In the genomic region with DNA sequence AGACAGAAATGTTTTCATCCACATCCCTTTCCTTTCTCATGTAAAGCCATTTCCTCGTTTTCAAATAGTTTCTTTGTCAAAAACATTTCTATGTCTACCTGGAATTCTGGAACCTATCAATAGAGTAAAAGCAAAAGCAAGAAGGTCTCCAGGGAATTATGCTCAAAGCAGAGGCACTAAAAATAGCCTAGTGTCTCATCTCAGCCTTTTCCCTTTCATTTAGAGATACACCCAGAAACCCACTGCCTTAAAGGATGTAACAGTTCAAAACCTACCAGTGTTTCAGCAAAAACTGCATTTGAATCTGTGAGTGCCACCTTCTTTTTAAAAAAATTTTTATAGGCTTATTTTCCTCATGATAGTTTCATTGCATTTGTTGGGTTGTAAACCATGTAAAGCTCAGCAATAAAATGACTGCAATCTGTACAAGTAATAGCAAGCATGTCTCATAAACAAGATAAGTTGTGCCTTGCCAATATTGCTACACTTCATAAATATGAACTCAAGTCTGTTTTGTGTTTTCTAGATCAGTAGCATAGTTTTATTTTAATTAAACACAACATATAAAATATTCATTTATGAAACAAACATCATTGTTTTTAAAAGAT, we compare ENCODE assay signal across 26 cellular contexts.
DNase-seq lines count a peak whose midpoint lies in the region; ATAC-seq, FAIRE-seq and TF ChIP-seq lines count a peak whose summit lies in the region.
"Had no signal": no experiment of that assay in that cellular context is flagged by ENCODE, and none has a peak within 500 bp of the region (broad histone marks: within the 10 kb centered on the region; RNA-seq: fewer than 3 reads in every experiment).

No MANE protein-coding gene starts in this region.

- no peaks in the 10 kb centered on the region for H4K20me1 ChIP-seq in keratinocyte (ENCODE audit: control insufficient read depth, extremely low read depth, insufficient read depth, low read length)

- no peak for TF ChIP-seq CTCF in keratinocyte (optimal IDR thresholded peaks at IDR 0.05 in 1 of 3, IDR thresholded peaks at IDR 0.05 in 1 of 3, conservative IDR thresholded peaks at IDR 0.05 in 1 of 3; ENCODE audit: extremely low read depth in 1 of 3, insufficient read depth in 2 of 3, low read length in 3 of 3)
- TF ChIP-seq CTCF in mesothelial cell of epicardium (IDR thresholded peaks at IDR 0.05; ENCODE audit: unreplicated experiment): no peak

- H3K27ac Mint-ChIP-seq in stimulated activated memory B cell treated with anti-CD40 and anti-IgM and Interleukin-4, amounts not matched to agents 10 μg/mL and 1 μg/mL and 100 μg/mL, for 72 hours: no peak overlapping the region
- H3K27ac Mint-ChIP-seq in mesothelial cell of epicardium: no peak overlapping the region
- H3K27ac Mint-ChIP-seq: activated CD4-positive, alpha-beta memory T cell treated with anti-CD3 and anti-CD28 coated beads for 36 hours; activated naive CD8-positive, alpha-beta T cell treated with anti-CD3 and anti-CD28 coated beads for 36 hours; activated T-helper 2 cell treated with anti-CD3 and anti-CD28 coated beads, Interferon-gamma antibody, Interleukin-2, Interleukin-4, amounts not matched to agents 10 μg/mL and 5 μg/mL and 100 μg/mL, durations not matched to agents 14 hours and 24 hours and 36 hours had no signal

- H3K9me1 ChIP-seq in keratinocyte (ENCODE audit: control insufficient read depth, extremely low read depth, insufficient read depth, low read length): no peaks in the 10 kb centered on the region

- peak; percentile 60 for DNase-seq in NCI-H2171 treated with DMSO at 0.1 percent for 48 hours (lab: John Stamatoyannopoulos, UW)
- no peak for DNase-seq in keratinocyte (ENCODE audit: low read depth, low spot score)
- no peak for DNase-seq in mesothelial cell of epicardium (ENCODE audit: low spot score in 2 of 2, unreplicated experiment in 2 of 2)
- no peak for DNase-seq in stimulated activated CD8-positive, alpha-beta memory T cell treated with anti-CD3 and anti-CD28 coated beads, Interleukin-4, amount 100 ng/mL, for 48 hours
- DNase-seq in caudate nucleus (lab: John Stamatoyannopoulos, UW): no peak
- DNase-seq: activated CD4-positive, alpha-beta memory T cell treated with anti-CD3 and anti-CD28 coated beads for 36 hours; activated CD4-positive, CD25-positive, alpha-beta regulatory T cell; activated naive CD8-positive, alpha-beta T cell treated with anti-CD3 and anti-CD28 coated beads for 36 hours; central memory CD4-positive, alpha-beta T cell; dermis blood vessel endothelial cell; NCI-H1092 treated with DMSO at 0.1 percent for 48 hours; NCI-H2029; NCI-H446 treated with DMSO at 0.1 percent for 48 hours; nucleus accumbens; SHP77; stimulated activated CD4-positive, alpha-beta T cell treated with anti-CD3 and anti-CD28 coated beads, Interleukin-2, amount 100 ng/mL, for 24 hours; SW 1271 had no signal

- H3K4me1 Mint-ChIP-seq in stimulated activated memory B cell treated with anti-CD40 and anti-IgM and Interleukin-4, amounts not matched to agents 10 μg/mL and 1 μg/mL and 100 μg/mL, for 72 hours: no peaks in the 10 kb centered on the region
- H3K4me1 Mint-ChIP-seq in mesothelial cell of epicardium: peaks cover 3% of the 10 kb centered on the region
- H3K4me1 Mint-ChIP-seq: activated naive CD8-positive, alpha-beta T cell treated with anti-CD3 and anti-CD28 coated beads for 36 hours had no signal

- no peaks in the 10 kb centered on the region for H3K79me2 ChIP-seq in ACC112 (ENCODE audit: control insufficient read depth, insufficient read depth, low read length, unreplicated experiment)
- no peaks in the 10 kb centered on the region for H3K79me2 ChIP-seq in keratinocyte (ENCODE audit: control insufficient read depth, insufficient read depth, low read length)

- H3K36me3 ChIP-seq in ACC112 (ENCODE audit: insufficient read depth, low read length) (no peaks in the 10 kb centered on the region), keratinocyte (ENCODE audit: control insufficient read depth in 2 of 2, extremely low read depth in 1 of 2, insufficient read depth in 2 of 2, low read length in 2 of 2) (no peaks in the 10 kb centered on the region)

- no peaks in the 10 kb centered on the region for H3K27me3 ChIP-seq in ACC112 (ENCODE audit: insufficient read depth, low read length)
- no peaks in the 10 kb centered on the region for H3K27me3 ChIP-seq in keratinocyte (ENCODE audit: control insufficient read depth, extremely low read depth, insufficient read depth, low read length)

- H3K4me3 ChIP-seq in ACC112 (ENCODE audit: low read depth, low read length): no peak overlapping the region
- H3K4me3 ChIP-seq in keratinocyte (ENCODE audit: control insufficient read depth in 2 of 3, extremely low read depth in 1 of 3, insufficient read depth in 2 of 3, low read depth in 1 of 3, low read length in 3 of 3): no peak overlapping the region
- H3K4me3 ChIP-seq: skin epidermis had no signal

- FAIRE-seq in keratinocyte (lab: Jason Lieb, UNC): no peak
- FAIRE-seq: astrocyte, endometrium, H1 had no signal

- dilution Hi-C loops in keratinocyte (cut with MboI; ENCODE audit: extremely low pct_ligation_motif_present, low sequenced_read_pairs): no loop called here

- ATAC-seq in GM18502 (IDR thresholded peaks at IDR 0.05; ENCODE audit: poor library complexity, unreplicated experiment): peak; percentile 52
- no peak for ATAC-seq in stimulated activated memory B cell treated with anti-CD40 and anti-IgM and Interleukin-4, amounts not matched to agents 10 μg/mL and 1 μg/mL and 100 μg/mL, for 72 hours

- H3K9ac ChIP-seq in keratinocyte (ENCODE audit: control insufficient read depth, extremely low read depth, insufficient read depth, low read length): no peak overlapping the region

- no peak overlapping the region for H3K4me3 Mint-ChIP-seq in stimulated activated memory B cell treated with anti-CD40 and anti-IgM and Interleukin-4, amounts not matched to agents 10 μg/mL and 1 μg/mL and 100 μg/mL, for 72 hours
- H3K4me3 Mint-ChIP-seq in mesothelial cell of epicardium: no peak overlapping the region
- H3K4me3 Mint-ChIP-seq: activated CD4-positive, alpha-beta memory T cell treated with anti-CD3 and anti-CD28 coated beads for 36 hours; activated naive CD8-positive, alpha-beta T cell treated with anti-CD3 and anti-CD28 coated beads for 36 hours had no signal

- peaks cover 3% of the 10 kb centered on the region for H3K27me3 Mint-ChIP-seq in stimulated activated memory B cell treated with anti-CD40 and anti-IgM and Interleukin-4, amounts not matched to agents 10 μg/mL and 1 μg/mL and 100 μg/mL, for 72 hours
- no peaks in the 10 kb centered on the region for H3K27me3 Mint-ChIP-seq in mesothelial cell of epicardium (ENCODE audit: low read depth)
- H3K27me3 Mint-ChIP-seq: activated CD4-positive, alpha-beta memory T cell treated with anti-CD3 and anti-CD28 coated beads for 36 hours had no signal

- H3K4me1 ChIP-seq in ACC112 (ENCODE audit: control insufficient read depth, insufficient read depth, low read length, unreplicated experiment) (peaks cover 6% of the 10 kb centered on the region), keratinocyte (ENCODE audit: control insufficient read depth, extremely low read depth, insufficient read depth, low read length) (peaks cover 4% of the 10 kb centered on the region)

- H3K27ac ChIP-seq in ACC112 (ENCODE audit: low read depth, low read length) (no peak overlapping the region), keratinocyte (ENCODE audit: control insufficient read depth, insufficient read depth, low read length) (no peak overlapping the region), caudate nucleus (ENCODE audit: low read depth, low read length) (no peak overlapping the region)
- H3K27ac ChIP-seq: C4-2B had no signal

- H3K4me2 ChIP-seq in keratinocyte (ENCODE audit: control insufficient read depth, extremely low read depth, insufficient read depth, low read depth, low read length): no peak overlapping the region

- H2AFZ ChIP-seq in ACC112 (ENCODE audit: low read length, unreplicated experiment) (peak overlapping the region; percentile 12), keratinocyte (ENCODE audit: control insufficient read depth, low read length) (peak overlapping the region; percentile 6)

- no peaks in the 10 kb centered on the region for H3K9me3 Mint-ChIP-seq in stimulated activated memory B cell treated with anti-CD40 and anti-IgM and Interleukin-4, amounts not matched to agents 10 μg/mL and 1 μg/mL and 100 μg/mL, for 72 hours
- H3K9me3 Mint-ChIP-seq in mesothelial cell of epicardium: no peaks in the 10 kb centered on the region
- H3K9me3 Mint-ChIP-seq: activated CD4-positive, alpha-beta memory T cell treated with anti-CD3 and anti-CD28 coated beads for 36 hours; activated naive CD8-positive, alpha-beta T cell treated with anti-CD3 and anti-CD28 coated beads for 36 hours; activated T-helper 2 cell treated with anti-CD3 and anti-CD28 coated beads, Interferon-gamma antibody, Interleukin-2, Interleukin-4, amounts not matched to agents 10 μg/mL and 5 μg/mL and 100 μg/mL, durations not matched to agents 14 hours and 24 hours and 36 hours had no signal

- H3K9me3 ChIP-seq in keratinocyte (ENCODE audit: control insufficient read depth, low read depth, low read length): no peaks in the 10 kb centered on the region

- H3K36me3 Mint-ChIP-seq in stimulated activated memory B cell treated with anti-CD40 and anti-IgM and Interleukin-4, amounts not matched to agents 10 μg/mL and 1 μg/mL and 100 μg/mL, for 72 hours: no peaks in the 10 kb centered on the region
- H3K36me3 Mint-ChIP-seq in mesothelial cell of epicardium: no peaks in the 10 kb centered on the region
- H3K36me3 Mint-ChIP-seq: activated CD4-positive, alpha-beta memory T cell treated with anti-CD3 and anti-CD28 coated beads for 36 hours; activated naive CD8-positive, alpha-beta T cell treated with anti-CD3 and anti-CD28 coated beads for 36 hours had no signal
